ENCODE assay signal across 10 cellular contexts in genomic region chr2:215619022-215619958, GRCh38.
DNase-seq lines count a peak whose midpoint lies in the region; ATAC-seq and TF ChIP-seq lines count a peak whose summit lies in the region.
"Had no signal": no experiment of that assay in that cellular context is flagged by ENCODE, and none has a peak within 500 bp of the region (broad histone marks: within the 10 kb centered on the region; RNA-seq: fewer than 3 reads in every experiment).

No MANE protein-coding gene starts in this region.

- TF ChIP-seq POLR2A in testis (IDR thresholded peaks at IDR 0.05) = no peak

- intact Hi-C loops in activated CD4-positive, alpha-beta memory T cell treated with anti-CD3 and anti-CD28 coated beads for 36 hours (cut with micrococcal nuclease) = no loop called here
- intact Hi-C loops in testis (cut with DNase I; ENCODE audit: low total_unique reads) = no loop called here

- H3K4me3 Mint-ChIP-seq in activated CD4-positive, alpha-beta memory T cell treated with anti-CD3 and anti-CD28 coated beads for 36 hours = peak overlapping the region; percentile 7
- no peak overlapping the region for H3K4me3 Mint-ChIP-seq in activated CD4-positive, alpha-beta memory T cell treated with anti-CD3 and anti-CD28 coated beads, Interleukin-2, amount 10 ng/mL, durations not matched to agents 7 days and 5 days
- H3K4me3 Mint-ChIP-seq in progenitor cell of endocrine pancreas (ENCODE audit: low read depth) = peak overlapping the region; percentile 50
- H3K4me3 Mint-ChIP-seq in stimulated activated naive B cell treated with anti-CD40 and anti-IgM and Interleukin-4, amounts not matched to agents 10 μg/mL and 1 μg/mL and 100 μg/mL, for 72 hours = no peak overlapping the region
- H3K4me3 Mint-ChIP-seq: B cell; T-helper 1 cell treated with Interleukin-12 subunit alpha and Interleukin-12 subunit beta and Interleukin-4 antibody, amounts not matched to agents 30 μg/mL and 1 μg/mL, for 36 hours had no signal

- H3K36me3 ChIP-seq in brain microvascular endothelial cell (replicated peaks) = no peaks in the 10 kb centered on the region
- H3K36me3 ChIP-seq in testis (ENCODE audit: low read depth, missing control alignments) = no peaks in the 10 kb centered on the region

- POLR2A ChIA-PET in activated CD4-positive, alpha-beta memory T cell treated with anti-CD3 and anti-CD28 coated beads for 36 hours (lab: Charles Lee) = no interaction called here
- POLR2A ChIA-PET in activated CD4-positive, alpha-beta memory T cell treated with anti-CD3 and anti-CD28 coated beads, Interleukin-2, amount 10 ng/mL, durations not matched to agents 7 days and 5 days (lab: Charles Lee) = no interaction called here

- no peaks in the 10 kb centered on the region for H3K36me3 Mint-ChIP-seq in activated CD4-positive, alpha-beta memory T cell treated with anti-CD3 and anti-CD28 coated beads for 36 hours
- no peaks in the 10 kb centered on the region for H3K36me3 Mint-ChIP-seq in activated CD4-positive, alpha-beta memory T cell treated with anti-CD3 and anti-CD28 coated beads, Interleukin-2, amount 10 ng/mL, durations not matched to agents 7 days and 5 days (ENCODE audit: low read depth)
- peaks cover 8% of the 10 kb centered on the region for H3K36me3 Mint-ChIP-seq in progenitor cell of endocrine pancreas (ENCODE audit: insufficient read depth)
- H3K36me3 Mint-ChIP-seq in stimulated activated naive B cell treated with anti-CD40 and anti-IgM and Interleukin-4, amounts not matched to agents 10 μg/mL and 1 μg/mL and 100 μg/mL, for 72 hours = no peaks in the 10 kb centered on the region

- DNase-seq in activated CD4-positive, alpha-beta memory T cell treated with anti-CD3 and anti-CD28 coated beads for 36 hours = peak; percentile 22
- no peak for DNase-seq in activated CD4-positive, alpha-beta memory T cell treated with anti-CD3 and anti-CD28 coated beads, Interleukin-2, amount 10 ng/mL, durations not matched to agents 7 days and 5 days
- DNase-seq in NCI-H345 (lab: John Stamatoyannopoulos, UW) (peak; percentile 65), brain microvascular endothelial cell (peak; percentile 95), progenitor cell of endocrine pancreas (ENCODE audit: low spot score, unreplicated experiment) (no peak), testis (no peak)
- no peak for DNase-seq in stimulated activated naive B cell treated with anti-CD40 and anti-IgM and Interleukin-4, amounts not matched to agents 10 μg/mL and 1 μg/mL and 100 μg/mL, for 72 hours

- H3K4me3 ChIP-seq in brain microvascular endothelial cell (ENCODE audit: low read depth, low read length) (no peak overlapping the region), testis (no peak overlapping the region)

- H3K27ac ChIP-seq in brain microvascular endothelial cell (peak overlapping the region; percentile 86), testis (no peak overlapping the region)

- in situ Hi-C loops in brain microvascular endothelial cell (cut with HindIII; ENCODE audit: low pct_ligation_motif_present, low sequenced_read_pairs) = no loop called here

- CTCF ChIA-PET in activated CD4-positive, alpha-beta memory T cell treated with anti-CD3 and anti-CD28 coated beads for 36 hours (lab: Charles Lee) = no interaction called here
- CTCF ChIA-PET in activated CD4-positive, alpha-beta memory T cell treated with anti-CD3 and anti-CD28 coated beads, Interleukin-2, amount 10 ng/mL, durations not matched to agents 7 days and 5 days (lab: Charles Lee) = no interaction called here

- H3K27me3 Mint-ChIP-seq in activated CD4-positive, alpha-beta memory T cell treated with anti-CD3 and anti-CD28 coated beads for 36 hours = peaks cover 5% of the 10 kb centered on the region
- peaks cover 3% of the 10 kb centered on the region for H3K27me3 Mint-ChIP-seq in activated CD4-positive, alpha-beta memory T cell treated with anti-CD3 and anti-CD28 coated beads, Interleukin-2, amount 10 ng/mL, durations not matched to agents 7 days and 5 days
- H3K27me3 Mint-ChIP-seq in progenitor cell of endocrine pancreas = no peaks in the 10 kb centered on the region
- H3K27me3 Mint-ChIP-seq in stimulated activated naive B cell treated with anti-CD40 and anti-IgM and Interleukin-4, amounts not matched to agents 10 μg/mL and 1 μg/mL and 100 μg/mL, for 72 hours = peaks cover 15 to 49% of the 10 kb centered on the region in 2 donors

- H3K27ac Mint-ChIP-seq in activated CD4-positive, alpha-beta memory T cell treated with anti-CD3 and anti-CD28 coated beads for 36 hours = no peak overlapping the region
- H3K27ac Mint-ChIP-seq in activated CD4-positive, alpha-beta memory T cell treated with anti-CD3 and anti-CD28 coated beads, Interleukin-2, amount 10 ng/mL, durations not matched to agents 7 days and 5 days = no peak overlapping the region
- peak overlapping the region; percentile 94 for H3K27ac Mint-ChIP-seq in progenitor cell of endocrine pancreas
- H3K27ac Mint-ChIP-seq in stimulated activated naive B cell treated with anti-CD40 and anti-IgM and Interleukin-4, amounts not matched to agents 10 μg/mL and 1 μg/mL and 100 μg/mL, for 72 hours = no peak overlapping the region
- H3K27ac Mint-ChIP-seq: B cell; T-helper 1 cell treated with Interleukin-12 subunit alpha and Interleukin-12 subunit beta and Interleukin-4 antibody, amounts not matched to agents 30 μg/mL and 1 μg/mL, for 36 hours had no signal

- peaks cover 5% of the 10 kb centered on the region for H3K4me1 Mint-ChIP-seq in activated CD4-positive, alpha-beta memory T cell treated with anti-CD3 and anti-CD28 coated beads for 36 hours (ENCODE audit: low read depth)
- H3K4me1 Mint-ChIP-seq in activated CD4-positive, alpha-beta memory T cell treated with anti-CD3 and anti-CD28 coated beads, Interleukin-2, amount 10 ng/mL, durations not matched to agents 7 days and 5 days = no peaks in the 10 kb centered on the region
- H3K4me1 Mint-ChIP-seq in progenitor cell of endocrine pancreas (ENCODE audit: low read depth) = peaks cover 51% of the 10 kb centered on the region
- H3K4me1 Mint-ChIP-seq in stimulated activated naive B cell treated with anti-CD40 and anti-IgM and Interleukin-4, amounts not matched to agents 10 μg/mL and 1 μg/mL and 100 μg/mL, for 72 hours = no peaks in the 10 kb centered on the region
- H3K4me1 Mint-ChIP-seq: B cell had no signal

- no peaks in the 10 kb centered on the region for H3K9me3 Mint-ChIP-seq in activated CD4-positive, alpha-beta memory T cell treated with anti-CD3 and anti-CD28 coated beads for 36 hours
- no peaks in the 10 kb centered on the region for H3K9me3 Mint-ChIP-seq in activated CD4-positive, alpha-beta memory T cell treated with anti-CD3 and anti-CD28 coated beads, Interleukin-2, amount 10 ng/mL, durations not matched to agents 7 days and 5 days
- peaks cover 6% of the 10 kb centered on the region for H3K9me3 Mint-ChIP-seq in progenitor cell of endocrine pancreas (ENCODE audit: low read depth)
- H3K9me3 Mint-ChIP-seq in stimulated activated naive B cell treated with anti-CD40 and anti-IgM and Interleukin-4, amounts not matched to agents 10 μg/mL and 1 μg/mL and 100 μg/mL, for 72 hours = peaks cover 0 to 1% of the 10 kb centered on the region in 2 donors
- H3K9me3 Mint-ChIP-seq: T-helper 1 cell treated with Interleukin-12 subunit alpha and Interleukin-12 subunit beta and Interleukin-4 antibody, amounts not matched to agents 30 μg/mL and 1 μg/mL, for 36 hours had no signal

- WGBS in testis, 2 donors = 32 to 34% methylated on average over 14 of the region's 14 CpGs

- no peak for ATAC-seq in stimulated activated naive B cell treated with anti-CD40 and anti-IgM and Interleukin-4, amounts not matched to agents 10 μg/mL and 1 μg/mL and 100 μg/mL, for 72 hours (replicated peaks)
- no peak for ATAC-seq in HG03439 (IDR thresholded peaks at IDR 0.05; ENCODE audit: unreplicated experiment)

- no peak for TF ChIP-seq CTCF in brain microvascular endothelial cell (IDR thresholded peaks at IDR 0.05; ENCODE audit: low read depth, low read length, missing control alignments)
- no peak for TF ChIP-seq CTCF in progenitor cell of endocrine pancreas (IDR thresholded peaks at IDR 0.05; ENCODE audit: unreplicated experiment)
- no peak for TF ChIP-seq CTCF in testis (IDR thresholded peaks at IDR 0.05)

- H3K9me3 ChIP-seq in testis = no peaks in the 10 kb centered on the region

- peaks cover 7% of the 10 kb centered on the region for H3K4me1 ChIP-seq in testis

- H3K27me3 ChIP-seq in brain microvascular endothelial cell (replicated peaks) (no peaks in the 10 kb centered on the region), testis (no peaks in the 10 kb centered on the region)

Comparison
In these comparisons a context has a peak if more than half of its experiments do, and no peak if none do; other contexts are left out.
1. DNase-seq: peak in activated CD4-positive, alpha-beta memory T cell treated with anti-CD3 and anti-CD28 coated beads for 36 hours (single experiment), NCI-H345 (single experiment) and brain microvascular endothelial cell (single experiment); none in activated CD4-positive, alpha-beta memory T cell treated with anti-CD3 and anti-CD28 coated beads, Interleukin-2, amount 10 ng/mL, durations not matched to agents 7 days and 5 days (single experiment), progenitor cell of endocrine pancreas (single experiment), testis (single experiment) and stimulated activated naive B cell treated with anti-CD40 and anti-IgM and Interleukin-4, amounts not matched to agents 10 μg/mL and 1 μg/mL and 100 μg/mL, for 72 hours (single experiment).
2. H3K4me3 Mint-ChIP-seq: peak in activated CD4-positive, alpha-beta memory T cell treated with anti-CD3 and anti-CD28 coated beads for 36 hours (single experiment) and progenitor cell of endocrine pancreas (single experiment); none in activated CD4-positive, alpha-beta memory T cell treated with anti-CD3 and anti-CD28 coated beads, Interleukin-2, amount 10 ng/mL, durations not matched to agents 7 days and 5 days (single experiment) and stimulated activated naive B cell treated with anti-CD40 and anti-IgM and Interleukin-4, amounts not matched to agents 10 μg/mL and 1 μg/mL and 100 μg/mL, for 72 hours (0 of 2).